ENCODE assay signal across 1 cellular context in genomic region chr20:24984963-24985640, GRCh38.
TF ChIP-seq lines count a peak whose summit lies in the region.

No MANE protein-coding gene starts in this region.

TF ChIP-seq in HepG2, 621 proteins besides CTCF, POLR2A, EP300 and RAD21:
- TF ChIP-seq MTA3 (CRISPR knock-in tag; IDR thresholded peaks at IDR 0.05) (no peak), TFAP4 (IDR thresholded peaks at IDR 0.05; ENCODE audit: borderline replicate concordance, low read depth) (no peak), ZBTB7B (CRISPR knock-in tag; IDR thresholded peaks at IDR 0.05) (no peak), NCOR1 (IDR thresholded peaks at IDR 0.05; ENCODE audit: borderline replicate concordance, low read length) (no peak), NPAS2 (CRISPR knock-in tag; IDR thresholded peaks at IDR 0.05; ENCODE audit: borderline replicate concordance) (no peak), SP2 (CRISPR knock-in tag; IDR thresholded peaks at IDR 0.05) (no peak), GRHL1 (CRISPR knock-in tag; conservative IDR thresholded peaks at IDR 0.05) (no peak), HOXA7 (CRISPR knock-in tag; IDR thresholded peaks at IDR 0.05) (no peak)
